In genomic region chr9:110192531-110193326, GRCh38 we compare ENCODE assay signal across 10 cellular contexts. TPM values are rescaled to one million over a fixed set of nuclear protein-coding genes. Genes with fewer than 3 reads are reported as not detected.
DNase-seq lines count a peak whose midpoint lies in the region; ATAC-seq and TF ChIP-seq lines count a peak whose summit lies in the region.
"Had no signal": no experiment of that assay in that cellular context is flagged by ENCODE, and none has a peak within 500 bp of the region (broad histone marks: within the 10 kb centered on the region; RNA-seq: fewer than 3 reads in every experiment).

No MANE protein-coding gene starts in this region.

- H3K9me3 ChIP-seq in mesenchymal stem cell (ENCODE audit: control insufficient read depth, low read length): no peaks in the 10 kb centered on the region

- H4K8ac ChIP-seq in mesenchymal stem cell (ENCODE audit: low read length): no peak overlapping the region

- peak overlapping the region; percentile 1 for H3K4me3 Mint-ChIP-seq in type B pancreatic cell
- H3K4me3 Mint-ChIP-seq in immature natural killer cell: no peak overlapping the region

- no peaks in the 10 kb centered on the region for H3K27me3 Mint-ChIP-seq in type B pancreatic cell
- H3K27me3 Mint-ChIP-seq in immature natural killer cell (ENCODE audit: low read depth in 3 of 3): peaks cover 2% of the 10 kb centered on the region in 3 donors

- H3K9me3 Mint-ChIP-seq in type B pancreatic cell (no peaks in the 10 kb centered on the region), immature natural killer cell (no peaks in the 10 kb centered on the region)

- H3K9ac ChIP-seq in mesenchymal stem cell (ENCODE audit: low read length): peak overlapping the region; percentile 71

- H3K27ac Mint-ChIP-seq in type B pancreatic cell: peak overlapping the region; percentile 71
- H3K27ac Mint-ChIP-seq in immature natural killer cell: peak overlapping the region in 1 of 6 donors; percentile 37

- H3K27ac ChIP-seq in brain microvascular endothelial cell (peak overlapping the region; percentile 54), mesenchymal stem cell (ENCODE audit: low read length, poor library complexity, severe bottlenecking) (no peak overlapping the region)

- peaks cover 14% of the 10 kb centered on the region for H3K4me1 Mint-ChIP-seq in type B pancreatic cell (ENCODE audit: unreplicated experiment)
- no peaks in the 10 kb centered on the region for H3K4me1 Mint-ChIP-seq in immature natural killer cell

- no peak overlapping the region for H2AK5ac ChIP-seq in mesenchymal stem cell (ENCODE audit: low read length, severe bottlenecking)

- WGBS in mesenchymal stem cell: 63% methylated on average over 5 of the region's 5 CpGs

- H3K27me3 ChIP-seq in brain microvascular endothelial cell (replicated peaks) (no peaks in the 10 kb centered on the region), mesenchymal stem cell (ENCODE audit: control insufficient read depth in 1 of 2, insufficient read depth in 1 of 2, low read length in 2 of 2) (peaks cover 0 to 5% of the 10 kb centered on the region in 2 experiments)

- in situ Hi-C loops in brain microvascular endothelial cell (cut with HindIII; ENCODE audit: low pct_ligation_motif_present, low sequenced_read_pairs): no loop called here

- H2BK12ac ChIP-seq in mesenchymal stem cell (ENCODE audit: low read length in 2 of 2): no peak overlapping the region

- H3K18ac ChIP-seq in mesenchymal stem cell (ENCODE audit: low read depth in 1 of 2, low read length in 2 of 2): peak overlapping the region in 1 of 2 experiments; percentile 60

- H3K4me3 ChIP-seq in brain microvascular endothelial cell (ENCODE audit: low read depth, low read length) (no peak overlapping the region), mesenchymal stem cell (ENCODE audit: insufficient read depth in 1 of 2, low read depth in 1 of 2, low read length in 2 of 2) (no peak overlapping the region)

- H3K4ac ChIP-seq in mesenchymal stem cell (ENCODE audit: low read depth in 1 of 2, low read length in 2 of 2): no peak overlapping the region

- no peak overlapping the region for H2AFZ ChIP-seq in mesenchymal stem cell (ENCODE audit: low read depth, low read length)

- no peaks in the 10 kb centered on the region for H3K36me3 Mint-ChIP-seq in type B pancreatic cell
- no peaks in the 10 kb centered on the region for H3K36me3 Mint-ChIP-seq in immature natural killer cell

- no peak overlapping the region for H3K4me2 ChIP-seq in mesenchymal stem cell (ENCODE audit: low read length, poor library complexity, severe bottlenecking)

- no peak overlapping the region for H2BK120ac ChIP-seq in mesenchymal stem cell (ENCODE audit: low read depth, low read length)

- no peaks in the 10 kb centered on the region for H3K79me1 ChIP-seq in mesenchymal stem cell (replicated peaks; ENCODE audit: low read length, poor library complexity, severe bottlenecking)

- no peak overlapping the region for H2BK5ac ChIP-seq in mesenchymal stem cell (ENCODE audit: low read depth, low read length, poor library complexity, severe bottlenecking)

- H4K91ac ChIP-seq in mesenchymal stem cell (ENCODE audit: low read length): no peak overlapping the region

- no peaks in the 10 kb centered on the region for H3K4me1 ChIP-seq in mesenchymal stem cell (ENCODE audit: control insufficient read depth, insufficient read depth, low read depth, low read length)

- H2BK15ac ChIP-seq in mesenchymal stem cell (ENCODE audit: low read depth, poor library complexity, severe bottlenecking): no peak overlapping the region

- no peak overlapping the region for H3K14ac ChIP-seq in mesenchymal stem cell (ENCODE audit: low read length in 2 of 2)

- no peak overlapping the region for H3K23ac ChIP-seq in mesenchymal stem cell (ENCODE audit: low read length in 2 of 2)

- DNase-seq in DMS53 (lab: John Stamatoyannopoulos, UW) (peak; percentile 38), DMS53 treated with DMSO at 0.1 percent for 48 hours (lab: John Stamatoyannopoulos, UW; ENCODE audit: unreplicated experiment) (no peak), brain microvascular endothelial cell (peak; percentile 49), mesenchymal stem cell (peak; percentile 84), type B pancreatic cell (ENCODE audit: extremely low spot score, unreplicated experiment) (no peak), HK-2 (ENCODE audit: unreplicated experiment) (no peak), immature natural killer cell (no peak)
- DNase-seq: amniotic stem cell, NCI-H2107 had no signal

- no peak for ATAC-seq in HG03097 (IDR thresholded peaks at IDR 0.05; ENCODE audit: low FRiP score, unreplicated experiment)

- TF ChIP-seq CTCF in brain microvascular endothelial cell (IDR thresholded peaks at IDR 0.05; ENCODE audit: low read depth, low read length, missing control alignments) (no peak), type B pancreatic cell (conservative IDR thresholded peaks at IDR 0.05) (no peak)

- H3K36me3 ChIP-seq in brain microvascular endothelial cell (replicated peaks): no peaks in the 10 kb centered on the region
- H3K36me3 ChIP-seq in mesenchymal stem cell (ENCODE audit: control insufficient read depth in 1 of 2, insufficient read depth in 2 of 2, low read depth in 1 of 2, low read length in 2 of 2): no peaks in the 10 kb centered on the region

RNA-seq across cellular contexts. Expression of gene C9orf152, which starts 15.2 kb away (rescaled TPM):
- not detected for polyA plus RNA-seq in mesenchymal stem cell (2013, experiment 1 of 2)
- polyA plus RNA-seq in mesenchymal stem cell (2013, experiment 2 of 2): not detected
- total RNA-seq in type B pancreatic cell (ENCODE audit: low replicate concordance): 0.48 and 2.8 TPM in 2 replicates
- polyA plus RNA-seq in immature natural killer cell: not detected

Comparison
In these comparisons a context has a peak if more than half of its experiments do, and no peak if none do; other contexts are left out.
1. DNase-seq: peak in DMS53 (single experiment), brain microvascular endothelial cell (single experiment) and mesenchymal stem cell (single experiment); none in DMS53 treated with DMSO at 0.1 percent for 48 hours (single experiment), type B pancreatic cell (single experiment), HK-2 (single experiment) and immature natural killer cell (0 of 3).